8 cellular contexts compared by ENCODE assay signal in genomic region chr6:26304213-26305096, GRCh38.
DNase-seq lines count a peak whose midpoint lies in the region; ATAC-seq and TF ChIP-seq lines count a peak whose summit lies in the region.

No MANE protein-coding gene starts in this region.

- H3K9me3 ChIP-seq in endodermal cell (ENCODE audit: control insufficient read depth, low read length) (no peaks in the 10 kb centered on the region), mucosa of rectum (ENCODE audit: control insufficient read depth in 2 of 2, low read length in 2 of 2) (no peaks in the 10 kb centered on the region), PC-3 (ENCODE audit: low read length) (no peaks in the 10 kb centered on the region)

- no peaks in the 10 kb centered on the region for H3K36me3 ChIP-seq in endodermal cell (ENCODE audit: control insufficient read depth, insufficient read depth, low read length)
- H3K36me3 ChIP-seq in mucosa of rectum (ENCODE audit: control insufficient read depth in 2 of 2, insufficient read depth in 2 of 2, low read length in 2 of 2), result no peaks in the 10 kb centered on the region
- no peaks in the 10 kb centered on the region for H3K36me3 ChIP-seq in PC-3 (ENCODE audit: low read depth, low read length)

- POLR2A ChIA-PET in T-cell (lab: Charles Lee) (interaction anchor here (0.5 to 1.3 kb wide), 6 partner anchors 59 to 169 kb away, joined by 3 to 5 read pairs (median 3); a partner anchor contains a TSS), PC-3 (lab: Charles Lee; ENCODE audit: unreplicated experiment) (no interaction called here)

- CTCF ChIA-PET in T-cell (lab: Charles Lee), result interaction anchor here in 1 of 2 donors (1.0 kb wide), 1 partner anchor 146 kb away, joined by 4 read pairs; no protein-coding TSS in a partner anchor
- CTCF ChIA-PET in PC-3 (lab: Charles Lee), result no interaction called here

- no peaks in the 10 kb centered on the region for H3K9me2 ChIP-seq in PC-3 (replicated peaks; ENCODE audit: low read length)

- H3K4me3 Mint-ChIP-seq in T-cell, result peak overlapping the region; percentile 78 to 93 (median 85)
- peak overlapping the region; percentile 79 for H3K4me3 Mint-ChIP-seq in endodermal cell

- 42 to 58% methylated on average over 6 to 11 of the region's 12 CpGs for WGBS in endodermal cell (ENCODE audit: insufficient coverage in 1 of 2, insufficient read length in 1 of 2), 2 experiments

- H3K9ac ChIP-seq in endodermal cell (ENCODE audit: extremely low read depth, low read length, poor library complexity, severe bottlenecking), result peak overlapping the region; percentile 21
- H3K9ac ChIP-seq in mucosa of rectum (ENCODE audit: low read depth in 1 of 2, low read length in 2 of 2), result peak overlapping the region in 1 of 2 donors; percentile 38
- no peak overlapping the region for H3K9ac ChIP-seq in PC-3 (ENCODE audit: low read length)

- H3K79me2 ChIP-seq in PC-3 (ENCODE audit: low read length), result no peaks in the 10 kb centered on the region

- H3K27ac Mint-ChIP-seq in T-cell, result peak overlapping the region; percentile 84 to 95
- peak overlapping the region; percentile 89 for H3K27ac Mint-ChIP-seq in endodermal cell

- no peaks in the 10 kb centered on the region for H4K20me1 ChIP-seq in PC-3 (ENCODE audit: low read length)

- peak overlapping the region; percentile 82 for H3K4me3 ChIP-seq in endodermal cell (ENCODE audit: low read length)
- H3K4me3 ChIP-seq in mucosa of rectum (ENCODE audit: low read length in 2 of 2), result peak overlapping the region; percentile 37 to 74
- no peak overlapping the region for H3K4me3 ChIP-seq in PC-3 (ENCODE audit: low read length)

- H3K27me3 ChIP-seq in endodermal cell (ENCODE audit: control insufficient read depth, insufficient read depth, low read length, poor library complexity, severe bottlenecking) (no peaks in the 10 kb centered on the region), mucosa of rectum (ENCODE audit: control insufficient read depth in 2 of 2, insufficient read depth in 2 of 2, low read length in 2 of 2) (no peaks in the 10 kb centered on the region), PC-3 (ENCODE audit: low read length) (no peaks in the 10 kb centered on the region)

- no peak overlapping the region for H2AFZ ChIP-seq in PC-3 (ENCODE audit: low read length)

- H3K27ac ChIP-seq in endodermal cell (ENCODE audit: low read depth, low read length) (no peak overlapping the region), mucosa of rectum (ENCODE audit: low read depth in 2 of 2, low read length in 2 of 2) (peak overlapping the region; percentile 31 to 74), PC-3 (ENCODE audit: low read length) (no peak overlapping the region)

- ATAC-seq in HG02642 (IDR thresholded peaks at IDR 0.05; ENCODE audit: poor library complexity, unreplicated experiment), result peak; percentile 47
- ATAC-seq in T-cell (replicated peaks in 1 of 4), result peak; percentile 67 to 83 (median 72)
- no peak for ATAC-seq in PC-3
- ATAC-seq in GM18909 (IDR thresholded peaks at IDR 0.05; ENCODE audit: poor library complexity, unreplicated experiment), result no peak

- no peaks in the 10 kb centered on the region for H3K36me3 Mint-ChIP-seq in T-cell
- H3K36me3 Mint-ChIP-seq in endodermal cell (ENCODE audit: low read depth), result no peaks in the 10 kb centered on the region

- no peaks in the 10 kb centered on the region for H3K4me1 ChIP-seq in endodermal cell (ENCODE audit: control insufficient read depth, insufficient read depth, low read length)
- no peaks in the 10 kb centered on the region for H3K4me1 ChIP-seq in mucosa of rectum (ENCODE audit: control insufficient read depth in 2 of 2, insufficient read depth in 2 of 2, low read length in 2 of 2)
- peaks cover 13% of the 10 kb centered on the region for H3K4me1 ChIP-seq in PC-3 (ENCODE audit: insufficient read depth, low read length)

- DNase-seq in ELF-1 (ENCODE audit: low read depth, low spot score) (peak; percentile 42), T-cell (peak in 13 of 34 experiments; percentile 15 to 58 (median 32)), endodermal cell (no peak), PC-3 (no peak), NCI-H524 (lab: John Stamatoyannopoulos, UW) (no peak)

- H3K4me2 ChIP-seq in PC-3 (ENCODE audit: low read length), result no peak overlapping the region

- no peak for TF ChIP-seq CTCF in endodermal cell (conservative IDR thresholded peaks at IDR 0.05)
- TF ChIP-seq CTCF in PC-3 (conservative IDR thresholded peaks at IDR 0.05; ENCODE audit: low read depth, low read length), result no peak

- no TSS peak for BruUV-seq in PC-3 (replicated peaks; lab: Mats Ljungman, UMichigan)

- H3F3A ChIP-seq in PC-3 (ENCODE audit: low read length, unreplicated experiment), result no peaks in the 10 kb centered on the region

- H3K27me3 Mint-ChIP-seq in T-cell (no peaks in the 10 kb centered on the region), endodermal cell (ENCODE audit: insufficient read depth) (no peaks in the 10 kb centered on the region)

- intact Hi-C loops in PC-3 (cut with micrococcal nuclease), result no loop called here

- peaks cover 19 to 39% (median 20%) of the 10 kb centered on the region in 3 donors for H3K4me1 Mint-ChIP-seq in T-cell
- H3K4me1 Mint-ChIP-seq in endodermal cell, result peaks cover 1% of the 10 kb centered on the region

- H3K9me3 Mint-ChIP-seq in T-cell (no peaks in the 10 kb centered on the region), endodermal cell (no peaks in the 10 kb centered on the region)

Comparison
In these comparisons a context has a peak if more than half of its experiments do, and no peak if none do; other contexts are left out.
1. ATAC-seq: peak in HG02642 (single experiment) and T-cell (4 of 4); none in PC-3 (single experiment) and GM18909 (single experiment).
2. H3K27ac ChIP-seq: peak in mucosa of rectum (2 of 2); none in endodermal cell (single experiment) and PC-3 (single experiment).